Comparison of ENCODE assay signal across 16 cellular contexts in the genomic region with DNA sequence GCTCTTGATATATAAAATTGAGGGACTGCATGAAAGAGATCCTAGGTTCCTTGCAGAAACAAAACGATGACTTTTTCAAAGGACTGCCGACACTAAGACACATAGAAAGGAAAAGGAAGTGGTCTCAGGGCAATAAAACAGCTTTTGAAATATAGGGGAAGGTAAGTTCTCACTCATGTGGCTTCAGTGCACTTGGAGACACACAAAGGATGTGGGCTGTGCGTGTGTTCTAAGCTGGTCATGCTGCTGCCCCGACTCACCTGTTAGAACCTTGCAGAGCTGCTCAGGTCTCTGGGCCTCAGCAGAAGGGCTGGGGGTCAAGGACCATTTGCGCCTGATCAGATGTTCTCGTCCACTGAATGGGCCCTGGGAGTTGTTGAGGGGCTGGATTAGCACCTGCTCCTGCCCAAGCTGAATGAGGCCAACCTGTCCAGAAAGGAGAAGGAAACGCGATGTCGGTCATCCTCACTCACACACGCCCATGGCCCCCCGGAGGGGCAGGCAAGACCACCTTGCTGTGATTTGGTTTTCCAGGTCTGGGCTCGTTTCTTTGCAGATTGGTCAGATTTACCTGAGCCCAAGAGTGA. TPM values are rescaled to one million over a fixed set of nuclear protein-coding genes. Genes with fewer than 3 reads are reported as not detected.
A peak's percentile ranks its signal among the peaks of the same experiment; 100 is the strongest.
DNase-seq lines count a peak whose midpoint lies in the region; ATAC-seq and TF ChIP-seq lines count a peak whose summit lies in the region.
"Had no signal": no experiment of that assay in that cellular context is flagged by ENCODE, and none has a peak within 500 bp of the region (broad histone marks: within the 10 kb centered on the region; RNA-seq: fewer than 3 reads in every experiment).

No MANE protein-coding gene starts in this region.

- H3K4me1 ChIP-seq in CD4-positive, CD25-positive, alpha-beta regulatory T cell (ENCODE audit: control insufficient read depth, insufficient read depth, low read length, poor library complexity, severe bottlenecking) = peaks cover 42% of the 10 kb centered on the region
- H3K4me1 ChIP-seq in SK-N-SH (ENCODE audit: control insufficient read depth in 1 of 2, insufficient read depth in 2 of 2, low read depth in 1 of 2, low read length in 1 of 2) = peaks cover 0 to 21% of the 10 kb centered on the region in 2 experiments; a peak in 1 of 4 replicates
- H3K4me1 ChIP-seq: adrenal gland, upper lobe of left lung had no signal

- DNase-seq in CD4-positive, CD25-positive, alpha-beta regulatory T cell = peak in 2 of 3 donors; percentile 71 to 86
- peak; percentile 98 for DNase-seq in Jurkat, Clone E6-1 (ENCODE audit: low read depth, low spot score)
- DNase-seq in activated CD8-positive, alpha-beta T cell treated with anti-CD3 and anti-CD28 coated beads, Interleukin-2, amount 10 ng/mL, durations not matched to agents 7 days and 5 days = peak; percentile 78
- DNase-seq in left colon (no peak), posterior vena cava (ENCODE audit: low spot score) (no peak), DMS79 (lab: John Stamatoyannopoulos, UW) (no peak), SK-N-SH (no peak)
- DNase-seq: adrenal gland, BE2C, erythroblast, NCI-H1092, NCI-H2227 treated with DMSO at 0.1 percent for 48 hours, posterior cingulate gyrus, upper lobe of left lung had no signal

- TF ChIP-seq EP300 in SK-N-SH (IDR thresholded peaks at IDR 0.05; ENCODE audit: borderline replicate concordance in 1 of 2, low read depth in 1 of 2, low read length in 1 of 2) = no peak

- no peak overlapping the region for H2AFZ ChIP-seq in SK-N-SH (ENCODE audit: low read depth)

- H3K4me2 ChIP-seq in SK-N-SH = no peak overlapping the region

- H3K27me3 ChIP-seq in CD4-positive, CD25-positive, alpha-beta regulatory T cell (ENCODE audit: control insufficient read depth, insufficient read depth, low read length) = peaks cover 2% of the 10 kb centered on the region
- H3K27me3 ChIP-seq in SK-N-SH (ENCODE audit: insufficient read depth) = no peaks in the 10 kb centered on the region
- H3K27me3 ChIP-seq: adrenal gland, BE2C, upper lobe of left lung had no signal

- CTCF ChIA-PET in activated CD8-positive, alpha-beta T cell treated with anti-CD3 and anti-CD28 coated beads, Interleukin-2, amount 10 ng/mL, durations not matched to agents 7 days and 5 days (lab: Charles Lee) = interaction anchor here (0.9 to 4.9 kb wide), 7 partner anchors 9 to 402 kb away, joined by 3 to 62 read pairs (median 6); a partner anchor contains a TSS
- CTCF ChIA-PET in SK-N-SH (lab: Yijun Ruan, JAX) = interaction anchor here (1.9 kb wide), 1 partner anchor 19 kb away, joined by 7 read pairs; no protein-coding TSS in a partner anchor

- H4K20me1 ChIP-seq in SK-N-SH (ENCODE audit: insufficient read depth) = no peaks in the 10 kb centered on the region

- no peaks in the 10 kb centered on the region for H3K79me2 ChIP-seq in SK-N-SH (ENCODE audit: insufficient read depth)

- H3K9me3 Mint-ChIP-seq in CD4-positive, CD25-positive, alpha-beta regulatory T cell = no peaks in the 10 kb centered on the region
- H3K9me3 Mint-ChIP-seq in activated CD8-positive, alpha-beta T cell treated with anti-CD3 and anti-CD28 coated beads, Interleukin-2, amount 10 ng/mL, durations not matched to agents 7 days and 5 days (ENCODE audit: insufficient read depth) = no peaks in the 10 kb centered on the region

- ATAC-seq in CD4-positive, CD25-positive, alpha-beta regulatory T cell (ENCODE audit: low read depth in 2 of 2) = peak; percentile 93
- ATAC-seq in activated CD8-positive, alpha-beta T cell treated with anti-CD3 and anti-CD28 coated beads, Interleukin-2, amount 10 ng/mL, durations not matched to agents 7 days and 5 days = peak; percentile 91
- ATAC-seq in left colon = peak; percentile 28
- ATAC-seq in HG02885 (IDR thresholded peaks at IDR 0.05; ENCODE audit: poor library complexity, unreplicated experiment) = no peak
- ATAC-seq: GM12878 had no signal

- H3K9ac ChIP-seq in SK-N-SH = no peak overlapping the region

- POLR2A ChIA-PET in activated CD8-positive, alpha-beta T cell treated with anti-CD3 and anti-CD28 coated beads, Interleukin-2, amount 10 ng/mL, durations not matched to agents 7 days and 5 days (lab: Charles Lee) = interaction anchor here (0.7 to 2.3 kb wide), 4 partner anchors 8 to 272 kb away, joined by 3 to 13 read pairs (median 6); a partner anchor contains a TSS
- POLR2A ChIA-PET in SK-N-SH (lab: Yijun Ruan, JAX) = no interaction called here

- intact Hi-C loops in left colon (cut with DNase I, micrococcal nuclease) = no loop called here
- intact Hi-C loops in posterior vena cava (cut with DNase I) = loop anchor here in 1 of 2 donors (10.0 kb wide), 1 partner anchor 296 kb away; no protein-coding TSS in a partner anchor

- H3K27ac Mint-ChIP-seq in CD4-positive, CD25-positive, alpha-beta regulatory T cell = peak overlapping the region; percentile 32 to 85 (median 72)
- peak overlapping the region; percentile 92 for H3K27ac Mint-ChIP-seq in activated CD8-positive, alpha-beta T cell treated with anti-CD3 and anti-CD28 coated beads, Interleukin-2, amount 10 ng/mL, durations not matched to agents 7 days and 5 days

- no peaks in the 10 kb centered on the region for H3F3A ChIP-seq in SK-N-SH (replicated peaks; ENCODE audit: insufficient read depth)

- TF ChIP-seq CTCF in SK-N-SH (IDR thresholded peaks at IDR 0.05) = no peak

- no peaks in the 10 kb centered on the region for H3K36me3 ChIP-seq in CD4-positive, CD25-positive, alpha-beta regulatory T cell (ENCODE audit: control insufficient read depth, insufficient read depth, low read length)
- no peaks in the 10 kb centered on the region for H3K36me3 ChIP-seq in SK-N-SH (replicated peaks in 1 of 2; ENCODE audit: control insufficient read depth in 1 of 2, insufficient read depth in 2 of 2, low read length in 1 of 2)
- H3K36me3 ChIP-seq: adrenal gland, upper lobe of left lung had no signal

- H3K36me3 Mint-ChIP-seq in CD4-positive, CD25-positive, alpha-beta regulatory T cell = peaks cover under 1% of the 10 kb centered on the region
- H3K36me3 Mint-ChIP-seq in activated CD8-positive, alpha-beta T cell treated with anti-CD3 and anti-CD28 coated beads, Interleukin-2, amount 10 ng/mL, durations not matched to agents 7 days and 5 days (ENCODE audit: low read depth) = peaks cover 12% of the 10 kb centered on the region

- peaks cover 6 to 81% (median 36%) of the 10 kb centered on the region in 4 donors for H3K4me1 Mint-ChIP-seq in CD4-positive, CD25-positive, alpha-beta regulatory T cell
- peaks cover 73% of the 10 kb centered on the region for H3K4me1 Mint-ChIP-seq in activated CD8-positive, alpha-beta T cell treated with anti-CD3 and anti-CD28 coated beads, Interleukin-2, amount 10 ng/mL, durations not matched to agents 7 days and 5 days (ENCODE audit: low read depth)

- no peaks in the 10 kb centered on the region for H3K9me2 ChIP-seq in SK-N-SH

- H3K4me3 ChIP-seq in CD4-positive, CD25-positive, alpha-beta regulatory T cell (ENCODE audit: low read depth, low read length) = peak overlapping the region; percentile 64
- peak overlapping the region; percentile 22 for H3K4me3 ChIP-seq in Jurkat, Clone E6-1 (ENCODE audit: low read length)
- H3K4me3 ChIP-seq in SK-N-SH (ENCODE audit: low read depth in 2 of 2, low read length in 1 of 2) = no peak overlapping the region
- H3K4me3 ChIP-seq: adrenal gland, GM12878, upper lobe of left lung had no signal

- H3K4me3 Mint-ChIP-seq in CD4-positive, CD25-positive, alpha-beta regulatory T cell = peak overlapping the region; percentile 68 to 88 (median 82)
- peak overlapping the region; percentile 63 for H3K4me3 Mint-ChIP-seq in activated CD8-positive, alpha-beta T cell treated with anti-CD3 and anti-CD28 coated beads, Interleukin-2, amount 10 ng/mL, durations not matched to agents 7 days and 5 days

- no peaks in the 10 kb centered on the region for H3K9me3 ChIP-seq in CD4-positive, CD25-positive, alpha-beta regulatory T cell (ENCODE audit: control insufficient read depth in 2 of 2, low read length in 2 of 2)
- H3K9me3 ChIP-seq in SK-N-SH = no peaks in the 10 kb centered on the region
- H3K9me3 ChIP-seq: adrenal gland, BE2C, upper lobe of left lung had no signal

- H3K27me3 Mint-ChIP-seq in CD4-positive, CD25-positive, alpha-beta regulatory T cell = no peaks in the 10 kb centered on the region
- no peaks in the 10 kb centered on the region for H3K27me3 Mint-ChIP-seq in activated CD8-positive, alpha-beta T cell treated with anti-CD3 and anti-CD28 coated beads, Interleukin-2, amount 10 ng/mL, durations not matched to agents 7 days and 5 days (ENCODE audit: low read depth)

- peak overlapping the region; percentile 45 for H3K27ac ChIP-seq in CD4-positive, CD25-positive, alpha-beta regulatory T cell (ENCODE audit: insufficient read depth, low read length, poor library complexity, severe bottlenecking)
- H3K27ac ChIP-seq in SK-N-SH (ENCODE audit: low read depth in 2 of 2, low read length in 1 of 2) = no peak overlapping the region
- H3K27ac ChIP-seq: adrenal gland, upper lobe of left lung had no signal

- no peak for TF ChIP-seq RAD21 in SK-N-SH (IDR thresholded peaks at IDR 0.05; ENCODE audit: low read length)

- 19% methylated on average over 6 of the region's 12 CpGs for WGBS in SK-N-SH (ENCODE audit: low lambda C conversion rate)

TF ChIP-seq in SK-N-SH, 30 proteins besides CTCF, POLR2A, EP300 and RAD21 (continues in another document):
- TF ChIP-seq CHD2 (IDR thresholded peaks at IDR 0.05; ENCODE audit: low read length, partially characterized antibody) (no peak), ELF1 (IDR thresholded peaks at IDR 0.05) (no peak), RCOR1 (IDR thresholded peaks at IDR 0.05; ENCODE audit: low read length) (no peak)
- TF ChIP-seq, protein P1, sequence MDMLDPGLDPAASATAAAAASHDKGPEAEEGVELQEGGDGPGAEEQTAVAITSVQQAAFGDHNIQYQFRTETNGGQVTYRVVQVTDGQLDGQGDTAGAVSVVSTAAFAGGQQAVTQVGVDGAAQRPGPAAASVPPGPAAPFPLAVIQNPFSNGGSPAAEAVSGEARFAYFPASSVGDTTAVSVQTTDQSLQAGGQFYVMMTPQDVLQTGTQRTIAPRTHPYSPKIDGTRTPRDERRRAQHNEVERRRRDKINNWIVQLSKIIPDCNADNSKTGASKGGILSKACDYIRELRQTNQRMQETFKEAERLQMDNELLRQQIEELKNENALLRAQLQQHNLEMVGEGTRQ (IDR thresholded peaks at IDR 0.05; ENCODE audit: borderline replicate concordance, low read depth, low read length) = no peak

RNA-seq across cellular contexts. Expression of a gene that starts 11.1 kb away (rescaled TPM):
- 8.2 TPM for total RNA-seq in CD4-positive, CD25-positive, alpha-beta regulatory T cell
- 1 to 10 TPM in 1 of 4 donors, under 1 TPM in 2, not detected in 1; 0.20 to 1.0 (median 0.31) TPM for polyA plus RNA-seq in CD4-positive, CD25-positive, alpha-beta regulatory T cell
- polyA plus RNA-seq in Jurkat, Clone E6-1 (2012; ENCODE audit: insufficient read depth, insufficient read length) = 6.1 TPM
- 1 to 10 TPM; 5.1 to 6.0 TPM for total RNA-seq in activated CD8-positive, alpha-beta T cell treated with anti-CD3 and anti-CD28 coated beads, Interleukin-2, amount 10 ng/mL, durations not matched to agents 7 days and 5 days
- total RNA-seq in left colon (1 to 10 TPM; 5.9 to 7.4 TPM), posterior vena cava (1 to 10 TPM; 4.0 to 6.8 TPM)
- polyA plus RNA-seq in SK-N-SH (2012; rRNA removed) = not detected in 2 replicates
- 0.04 TPM in 2 replicates for polyA plus RNA-seq in SK-N-SH (2012; cell fraction: cytosol; rRNA removed)
- 0.01 and 0.14 TPM in 2 replicates for polyA plus RNA-seq in SK-N-SH (2012; cell fraction: nucleus; rRNA removed)

Comparison
In these comparisons a context has a peak if more than half of its experiments do, and no peak if none do; other contexts are left out.
1. DNase-seq: peak in CD4-positive, CD25-positive, alpha-beta regulatory T cell (2 of 3), Jurkat, Clone E6-1 (single experiment) and activated CD8-positive, alpha-beta T cell treated with anti-CD3 and anti-CD28 coated beads, Interleukin-2, amount 10 ng/mL, durations not matched to agents 7 days and 5 days (single experiment); none in left colon (0 of 2), posterior vena cava (single experiment), DMS79 (single experiment) and SK-N-SH (single experiment).
2. H3K4me3 ChIP-seq: peak in CD4-positive, CD25-positive, alpha-beta regulatory T cell (single experiment) and Jurkat, Clone E6-1 (single experiment); none in SK-N-SH (0 of 2).